Comparison of ENCODE assay signal across 10 cellular contexts in genomic region chr20:63736893-63737689, GRCh38. TPM values are rescaled to one million over a fixed set of nuclear protein-coding genes. Genes with fewer than 3 reads are reported as not detected.
A peak's percentile ranks its signal among the peaks of the same experiment; 100 is the strongest.
DNase-seq lines count a peak whose midpoint lies in the region; ATAC-seq, FAIRE-seq and TF ChIP-seq lines count a peak whose summit lies in the region.
"Had no signal": no experiment of that assay in that cellular context is flagged by ENCODE, and none has a peak within 500 bp of the region (broad histone marks: within the 10 kb centered on the region; RNA-seq: fewer than 3 reads in every experiment).

No MANE protein-coding gene starts in this region.

- no peaks in the 10 kb centered on the region for H3K9me1 ChIP-seq in keratinocyte (ENCODE audit: control insufficient read depth, extremely low read depth, insufficient read depth, low read length)

- no peak for TF ChIP-seq CTCF in heart right ventricle (IDR thresholded peaks at IDR 0.05)
- TF ChIP-seq CTCF in keratinocyte (optimal IDR thresholded peaks at IDR 0.05 in 1 of 3, IDR thresholded peaks at IDR 0.05 in 1 of 3, conservative IDR thresholded peaks at IDR 0.05 in 1 of 3; ENCODE audit: extremely low read depth in 1 of 3, insufficient read depth in 2 of 3, low read length in 3 of 3) = no peak

- WGBS in heart right ventricle, 2 donors = 50 to 54% methylated on average over 28 to 30 of the region's 30 CpGs
- WGBS in urinary bladder = 45% methylated on average over 30 of the region's 30 CpGs

- H3K36me3 ChIP-seq in heart right ventricle (peaks cover 0 to 51% (median 18%) of the 10 kb centered on the region in 9 donors), keratinocyte (ENCODE audit: control insufficient read depth in 2 of 2, extremely low read depth in 1 of 2, insufficient read depth in 2 of 2, low read length in 2 of 2) (peaks cover 16 to 27% of the 10 kb centered on the region in 2 experiments), urinary bladder (ENCODE audit: insufficient read depth) (peaks cover 1% of the 10 kb centered on the region)

- peak overlapping the region in 1 of 10 donors; percentile 89 for H3K27ac ChIP-seq in heart right ventricle
- no peak overlapping the region for H3K27ac ChIP-seq in keratinocyte (ENCODE audit: control insufficient read depth, insufficient read depth, low read length)
- H3K27ac ChIP-seq in urinary bladder (ENCODE audit: low read depth) = no peak overlapping the region

- no peak for ATAC-seq in heart right ventricle
- ATAC-seq in Right ventricle myocardium inferior = no peak
- ATAC-seq in GM21723 (IDR thresholded peaks at IDR 0.05; ENCODE audit: unreplicated experiment) = no peak
- no peak for ATAC-seq in GM19328 (IDR thresholded peaks at IDR 0.05; ENCODE audit: unreplicated experiment)

- FAIRE-seq in keratinocyte (lab: Jason Lieb, UNC) = no peak

- dilution Hi-C loops in keratinocyte (cut with MboI; ENCODE audit: extremely low pct_ligation_motif_present, low sequenced_read_pairs) = no loop called here

- intact Hi-C loops in heart right ventricle (cut with DNase I) (loop anchor here in 1 of 10 donors (10.0 kb wide), 1 partner anchor 82 kb away; the partner anchor contains the start of genes RTEL1 and STMN3), Right ventricle myocardium inferior (cut with DNase I) (no loop called here)

- no peak overlapping the region for H2AFZ ChIP-seq in keratinocyte (ENCODE audit: control insufficient read depth, low read length)

- H3K4me1 ChIP-seq in heart right ventricle (peaks cover 28 to 45% (median 38%) of the 10 kb centered on the region in 9 donors), keratinocyte (ENCODE audit: control insufficient read depth, extremely low read depth, insufficient read depth, low read length) (peaks cover 30% of the 10 kb centered on the region), urinary bladder (ENCODE audit: insufficient read depth) (no peaks in the 10 kb centered on the region)

- H3K4me3 ChIP-seq in heart right ventricle (peak overlapping the region in 7 of 10 donors; percentile 26 to 79 (median 61)), keratinocyte (ENCODE audit: control insufficient read depth in 2 of 3, extremely low read depth in 1 of 3, insufficient read depth in 2 of 3, low read depth in 1 of 3, low read length in 3 of 3) (no peak overlapping the region), urinary bladder (ENCODE audit: low read depth, low read length) (peak overlapping the region; percentile 41)

- H3K4me2 ChIP-seq in keratinocyte (ENCODE audit: control insufficient read depth, extremely low read depth, insufficient read depth, low read depth, low read length) = peak overlapping the region; percentile 22

- H3K9ac ChIP-seq in keratinocyte (ENCODE audit: control insufficient read depth, extremely low read depth, insufficient read depth, low read length) = no peak overlapping the region

- DNase-seq in heart right ventricle = no peak
- no peak for DNase-seq in Right ventricle myocardium inferior (ENCODE audit: missing footprints)
- peak; percentile 67 for DNase-seq in activated CD8-positive, alpha-beta memory T cell treated with anti-CD3 and anti-CD28 coated beads, Interleukin-2, amount 50 U/mL, for 4 hours
- DNase-seq in keratinocyte (ENCODE audit: low read depth, low spot score) = no peak
- no peak for DNase-seq in NCI-H1930 (lab: John Stamatoyannopoulos, UW)
- DNase-seq: AML-193, NCI-H82 had no signal

- H3K27me3 ChIP-seq in heart right ventricle (peaks cover 0 to 19% (median 0%) of the 10 kb centered on the region in 7 donors), keratinocyte (ENCODE audit: control insufficient read depth, extremely low read depth, insufficient read depth, low read length) (no peaks in the 10 kb centered on the region)

- peaks cover 7% of the 10 kb centered on the region for H3K79me2 ChIP-seq in keratinocyte (ENCODE audit: control insufficient read depth, insufficient read depth, low read length)

- no peaks in the 10 kb centered on the region for H4K20me1 ChIP-seq in keratinocyte (ENCODE audit: control insufficient read depth, extremely low read depth, insufficient read depth, low read length)

- H3K9me3 ChIP-seq in heart right ventricle = no peaks in the 10 kb centered on the region
- no peaks in the 10 kb centered on the region for H3K9me3 ChIP-seq in keratinocyte (ENCODE audit: control insufficient read depth, low read depth, low read length)

RNA-seq across cellular contexts. Expression of gene LIME1, which starts 0.6 kb away (rescaled TPM):
- total RNA-seq in heart right ventricle (1 to 10 TPM in 9 of 10 donors, under 1 TPM in 1; 0.79 to 4.1 (median 2.7) TPM), Right ventricle myocardium inferior (1.6 TPM), urinary bladder (1.1 TPM)
- polyA plus RNA-seq in heart right ventricle (10 to 100 TPM in 1 of 2 donors, 1 to 10 TPM in 1; 4.9 to 15.7 TPM), keratinocyte (0.60 to 3.5 TPM (median 0.75 TPM) in 3 replicates), urinary bladder (7.9 TPM)
- 0.29 TPM for polyA plus RNA-seq in keratinocyte (2011; ENCODE audit: low read depth)
- polyA plus RNA-seq in keratinocyte (2011; cell fraction: cytosol; rRNA removed) = 0.13 and 1.2 TPM in 2 replicates
- 9.4 and 13.5 TPM in 2 replicates for polyA plus RNA-seq in keratinocyte (2011; cell fraction: nucleus; rRNA removed)
- 1.5 TPM in 2 replicates for polyA plus RNA-seq in keratinocyte (2012; ENCODE audit: low replicate concordance)
- 0.45 to 0.59 TPM (median 0.52 TPM) in 3 replicates for polyA minus RNA-seq in keratinocyte
- polyA minus RNA-seq in keratinocyte (2011; cell fraction: cytosol; rRNA and poly(A)+ RNA removed) = not detected
- polyA minus RNA-seq in keratinocyte (2011; cell fraction: nucleus; rRNA and poly(A)+ RNA removed) = 3.3 and 6.1 TPM in 2 replicates

RNA-seq across cellular contexts. Expression of gene SLC2A4RG, which starts 2.5 kb away (rescaled TPM):
- total RNA-seq in heart right ventricle (10 to 100 TPM; 64.4 to 85.3 (median 76.8) TPM), Right ventricle myocardium inferior (97.4 TPM), urinary bladder (8.6 TPM)
- polyA plus RNA-seq in heart right ventricle (100 to 1,000 TPM in 1 of 2 donors, 10 to 100 TPM in 1; 36.3 to 114 TPM), keratinocyte (18.3 to 33.6 TPM (median 23.5 TPM) in 3 replicates), urinary bladder (106 TPM)
- polyA plus RNA-seq in keratinocyte (2011; ENCODE audit: low read depth) = 11.9 TPM
- 8.2 and 30.1 TPM in 2 replicates for polyA plus RNA-seq in keratinocyte (2011; cell fraction: cytosol; rRNA removed)
- 26.1 and 47.7 TPM in 2 replicates for polyA plus RNA-seq in keratinocyte (2011; cell fraction: nucleus; rRNA removed)
- 19.5 and 45.1 TPM in 2 replicates for polyA plus RNA-seq in keratinocyte (2012; ENCODE audit: low replicate concordance)
- 5.2 to 19.3 TPM (median 8.9 TPM) in 3 replicates for polyA minus RNA-seq in keratinocyte
- 47.8 TPM for polyA minus RNA-seq in keratinocyte (2011; cell fraction: cytosol; rRNA and poly(A)+ RNA removed)
- 9.2 and 15.1 TPM in 2 replicates for polyA minus RNA-seq in keratinocyte (2011; cell fraction: nucleus; rRNA and poly(A)+ RNA removed)

RNA-seq across cellular contexts. Expression of gene ZGPAT, which starts 29.3 kb away (rescaled TPM):
- 10 to 100 TPM; 11.8 to 21.7 (median 14.7) TPM for total RNA-seq in heart right ventricle
- polyA plus RNA-seq in heart right ventricle = 10 to 100 TPM; 26.5 to 44.7 TPM
- total RNA-seq in Right ventricle myocardium inferior = 15.1 TPM
- polyA plus RNA-seq in keratinocyte = 7.8 to 13.5 TPM (median 12.2 TPM) in 3 replicates
- polyA plus RNA-seq in keratinocyte (2011; ENCODE audit: low read depth) = 6.3 TPM
- 3.9 and 8.9 TPM in 2 replicates for polyA plus RNA-seq in keratinocyte (2011; cell fraction: cytosol; rRNA removed)
- polyA plus RNA-seq in keratinocyte (2011; cell fraction: nucleus; rRNA removed) = 24.4 and 29.3 TPM in 2 replicates
- polyA plus RNA-seq in keratinocyte (2012; ENCODE audit: low replicate concordance) = 9.7 and 18.1 TPM in 2 replicates
- 6.9 to 20.2 TPM (median 9.2 TPM) in 3 replicates for polyA minus RNA-seq in keratinocyte
- 8.8 TPM for polyA minus RNA-seq in keratinocyte (2011; cell fraction: cytosol; rRNA and poly(A)+ RNA removed)
- polyA minus RNA-seq in keratinocyte (2011; cell fraction: nucleus; rRNA and poly(A)+ RNA removed) = 6.9 and 9.7 TPM in 2 replicates
- total RNA-seq in urinary bladder = 11.0 TPM
- 30.7 TPM for polyA plus RNA-seq in urinary bladder

RNA-seq across cellular contexts. Expression of gene ARFRP1, which starts 29.3 kb away (rescaled TPM):
- total RNA-seq in heart right ventricle (10 to 100 TPM; 34.9 to 51.6 (median 38.8) TPM), Right ventricle myocardium inferior (34.2 TPM), urinary bladder (17.9 TPM)
- polyA plus RNA-seq in heart right ventricle (10 to 100 TPM; 43.2 to 59.1 TPM), keratinocyte (29.7 to 37.4 TPM (median 30.4 TPM) in 3 replicates), urinary bladder (40.8 TPM)
- polyA plus RNA-seq in keratinocyte (2011; ENCODE audit: low read depth) = 20.9 TPM
- polyA plus RNA-seq in keratinocyte (2011; cell fraction: cytosol; rRNA removed) = 15.8 and 25.3 TPM in 2 replicates
- 46.0 and 47.3 TPM in 2 replicates for polyA plus RNA-seq in keratinocyte (2011; cell fraction: nucleus; rRNA removed)
- 18.3 and 33.6 TPM in 2 replicates for polyA plus RNA-seq in keratinocyte (2012; ENCODE audit: low replicate concordance)
- 12.5 to 46.9 TPM (median 15.5 TPM) in 3 replicates for polyA minus RNA-seq in keratinocyte
- polyA minus RNA-seq in keratinocyte (2011; cell fraction: cytosol; rRNA and poly(A)+ RNA removed) = 21.1 TPM
- polyA minus RNA-seq in keratinocyte (2011; cell fraction: nucleus; rRNA and poly(A)+ RNA removed) = 14.7 and 14.8 TPM in 2 replicates

RNA-seq across cellular contexts. Expression of gene TNFRSF6B, which starts 40.6 kb away (rescaled TPM):
- total RNA-seq in heart right ventricle (1 to 10 TPM in 4 of 10 donors, under 1 TPM in 6; 0.26 to 5.1 (median 0.57) TPM), Right ventricle myocardium inferior (1.0 TPM), urinary bladder (0.42 TPM)
- polyA plus RNA-seq in heart right ventricle (10 to 100 TPM; 11.7 to 12.5 TPM), keratinocyte (51.9 to 151 TPM (median 58.1 TPM) in 3 replicates), urinary bladder (35.6 TPM)
- not detected for polyA plus RNA-seq in keratinocyte (2011; ENCODE audit: low read depth)
- polyA plus RNA-seq in keratinocyte (2011; cell fraction: cytosol; rRNA removed) = 22.8 and 142 TPM in 2 replicates
- polyA plus RNA-seq in keratinocyte (2011; cell fraction: nucleus; rRNA removed) = 36.9 and 60.1 TPM in 2 replicates
- polyA plus RNA-seq in keratinocyte (2012; ENCODE audit: low replicate concordance) = 0.62 and 194 TPM in 2 replicates
- polyA minus RNA-seq in keratinocyte = 16.6 to 69.8 TPM (median 21.5 TPM) in 3 replicates
- polyA minus RNA-seq in keratinocyte (2011; cell fraction: cytosol; rRNA and poly(A)+ RNA removed) = 176 TPM
- 25.7 and 29.0 TPM in 2 replicates for polyA minus RNA-seq in keratinocyte (2011; cell fraction: nucleus; rRNA and poly(A)+ RNA removed)

Comparison
In these comparisons a context has a peak if more than half of its experiments do, and no peak if none do; other contexts are left out.
1. H3K4me3 ChIP-seq: peak in heart right ventricle (7 of 10) and urinary bladder (single experiment); none in keratinocyte (0 of 3).